8 cellular contexts compared by ENCODE assay signal in the genomic region with DNA sequence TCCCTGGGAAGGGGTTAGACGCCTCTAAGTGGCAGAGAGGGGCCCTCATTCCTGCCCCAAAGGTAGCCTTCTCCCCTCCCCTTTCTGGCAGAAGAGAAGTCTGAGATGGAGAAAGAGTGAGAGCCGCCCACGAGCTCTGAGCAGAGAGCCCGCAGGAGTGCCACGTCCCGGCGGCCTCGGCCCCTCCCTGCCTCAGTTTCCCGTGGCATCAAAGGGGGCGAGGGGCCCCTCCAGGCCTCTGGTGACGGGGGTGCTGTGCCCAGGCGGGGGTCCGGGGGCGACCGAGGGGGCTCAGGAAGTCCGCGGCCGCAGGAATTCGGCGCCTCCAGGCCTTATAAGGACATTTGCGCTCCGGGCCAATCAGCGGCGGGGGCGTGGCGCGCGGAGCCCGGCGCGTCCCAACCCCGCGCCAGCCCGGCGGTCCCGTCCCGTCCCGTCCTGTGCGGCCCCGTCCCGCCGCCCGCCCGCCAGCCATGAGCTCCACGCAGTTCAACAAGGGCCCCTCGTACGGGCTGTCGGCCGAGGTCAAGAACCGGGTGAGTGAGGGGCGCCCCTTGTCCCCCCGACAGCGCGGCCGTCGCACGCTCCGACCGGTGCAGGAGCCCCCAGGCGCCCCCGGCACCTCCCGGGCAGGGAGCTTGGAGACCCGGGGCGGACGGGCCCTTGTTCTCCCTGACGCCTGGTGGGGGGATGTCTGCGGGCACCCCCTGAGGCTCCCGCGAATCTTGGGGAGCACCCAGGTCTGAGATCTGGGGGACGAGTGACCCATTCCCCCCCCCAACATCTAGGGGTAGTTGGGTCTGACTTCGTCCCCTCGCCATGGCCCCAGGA. TPM values are rescaled to one million over a fixed set of nuclear protein-coding genes. Genes with fewer than 3 reads are reported as not detected.
DNase-seq lines count a peak whose midpoint lies in the region; ATAC-seq and TF ChIP-seq lines count a peak whose summit lies in the region.

Gene CNN2, plus strand, starts transcription at position 420 of the 831 bp plus-strand sequence. Its CDS starts 54 bp downstream, at position 474.

- no peak for TF ChIP-seq CTCF in Caco-2 (IDR thresholded peaks at IDR 0.05; ENCODE audit: insufficient read depth in 1 of 2, low read depth in 1 of 2, low read length in 1 of 2, severe bottlenecking in 1 of 2, unreplicated experiment in 1 of 2)
- no peak for TF ChIP-seq CTCF in dorsolateral prefrontal cortex (IDR thresholded peaks at IDR 0.05 in 54 of 56, conservative IDR thresholded peaks at IDR 0.05 in 2 of 56; ENCODE audit: low read depth in 1 of 56, partially characterized antibody in 56 of 56)
- TF ChIP-seq CTCF in right lobe of liver (IDR thresholded peaks at IDR 0.05): peak in 1 of 4 donors; percentile 5

- peak within 1 kb of the TSS; percentile 81 for H3K4me3 Mint-ChIP-seq in Caco-2 (ENCODE audit: unreplicated experiment)
- peak within 1 kb of the TSS; percentile 94 for H3K4me3 Mint-ChIP-seq in activated CD4-positive, alpha-beta T cell treated with anti-CD3 and anti-CD28 coated beads, Interleukin-2, amount 10 ng/mL, durations not matched to agents 24 days and 14 days

- POLR2A ChIA-PET in Caco-2 (lab: Charles Lee): interaction anchor here (0.6 to 1.8 kb wide), 10 partner anchors 11 to 243 kb away, joined by 3 to 33 read pairs (median 5); partner anchors contain the start of genes ABCA7, ARHGAP45, CIRBP and GPX4

- peak within 1 kb of the TSS in 36 of 59 donors; percentile 2 to 86 (median 56) for H3K27ac ChIP-seq in dorsolateral prefrontal cortex
- H3K27ac ChIP-seq in right lobe of liver: peak within 1 kb of the TSS; percentile 87 to 92 (median 92)

- H3K36me3 ChIP-seq in Caco-2 (ENCODE audit: control insufficient read depth, insufficient read depth, low read length) (no peaks in the 10 kb centered on the region), right lobe of liver (no peaks in the 10 kb centered on the region)

- no peaks in the 10 kb centered on the region for H3K27me3 Mint-ChIP-seq in Caco-2 (ENCODE audit: insufficient read depth, unreplicated experiment)
- H3K27me3 Mint-ChIP-seq in activated CD4-positive, alpha-beta T cell treated with anti-CD3 and anti-CD28 coated beads, Interleukin-2, amount 10 ng/mL, durations not matched to agents 24 days and 14 days: no peaks in the 10 kb centered on the region

- H3K4me1 ChIP-seq in Caco-2 (peaks cover 7% of the 10 kb centered on the region; the same call in 1 of the 2 replicates), right lobe of liver (peaks cover 0 to 7% (median 0%) of the 10 kb centered on the region in 4 donors)

- CTCF ChIA-PET in Caco-2 (lab: Charles Lee): interaction anchor here (0.6 to 1.7 kb wide), 5 partner anchors 16 to 257 kb away, joined by 3 to 8 read pairs (median 3); no protein-coding TSS in a partner anchor

- TSS peak; percentile 88 for BruUV-seq in Caco-2 (replicated peaks; lab: Mats Ljungman, UMichigan)

- 25% methylated on average over 2 of the region's 72 CpGs for WGBS in right lobe of liver (ENCODE audit: insufficient coverage, low coverage, low lambda C conversion rate, missing lambda C conversion rate)

- no peaks in the 10 kb centered on the region for H3K9me3 ChIP-seq in Caco-2
- H3K9me3 ChIP-seq in right lobe of liver: no peaks in the 10 kb centered on the region

- H3K36me3 Mint-ChIP-seq in Caco-2 (ENCODE audit: insufficient read depth, unreplicated experiment): peaks cover 35% of the 10 kb centered on the region
- H3K36me3 Mint-ChIP-seq in activated CD4-positive, alpha-beta T cell treated with anti-CD3 and anti-CD28 coated beads, Interleukin-2, amount 10 ng/mL, durations not matched to agents 24 days and 14 days (ENCODE audit: low read depth): peaks cover 15% of the 10 kb centered on the region

- H3K4me3 ChIP-seq in Caco-2 (ENCODE audit: low read depth, low read length): peak within 1 kb of the TSS; percentile 73
- H3K4me3 ChIP-seq in dorsolateral prefrontal cortex: peak within 1 kb of the TSS; percentile 22 to 69 (median 55)
- H3K4me3 ChIP-seq in right lobe of liver: peak within 1 kb of the TSS; percentile 75 to 89 (median 79)

- DNase-seq in Caco-2 (peak; percentile 81 to 88), MV-4-11 (lab: John Stamatoyannopoulos, UW) (peak; percentile 69), dorsolateral prefrontal cortex (peak in 1 of 10 donors; percentile 60), right lobe of liver (peak; percentile 85 to 89 (median 86))
- peak; percentile 94 for DNase-seq in activated CD4-positive, alpha-beta T cell treated with anti-CD3 and anti-CD28 coated beads, Interleukin-2, amount 10 ng/mL, durations not matched to agents 24 days and 14 days
- DNase-seq in stimulated activated CD8-positive, alpha-beta memory T cell treated with anti-CD3 and anti-CD28 coated beads, Interleukin-2, amount 100 ng/mL, for 48 hours (ENCODE audit: low read depth in 2 of 2): peak; percentile 58 to 61

- H3K9me3 Mint-ChIP-seq in Caco-2 (ENCODE audit: unreplicated experiment): no peaks in the 10 kb centered on the region
- H3K9me3 Mint-ChIP-seq in activated CD4-positive, alpha-beta T cell treated with anti-CD3 and anti-CD28 coated beads, Interleukin-2, amount 10 ng/mL, durations not matched to agents 24 days and 14 days: no peaks in the 10 kb centered on the region

- H3K27ac Mint-ChIP-seq in Caco-2 (ENCODE audit: unreplicated experiment): peak within 1 kb of the TSS; percentile 95
- peak within 1 kb of the TSS; percentile 86 for H3K27ac Mint-ChIP-seq in activated CD4-positive, alpha-beta T cell treated with anti-CD3 and anti-CD28 coated beads, Interleukin-2, amount 10 ng/mL, durations not matched to agents 24 days and 14 days

- H3K27me3 ChIP-seq in Caco-2 (replicated peaks; ENCODE audit: control insufficient read depth, insufficient read depth, low read length) (no peaks in the 10 kb centered on the region), dorsolateral prefrontal cortex (peaks cover 0 to 41% (median 20%) of the 10 kb centered on the region in 45 donors), right lobe of liver (no peaks in the 10 kb centered on the region)

- intact Hi-C loops in Caco-2 (cut with micrococcal nuclease; ENCODE audit: unreplicated experiment) (loop anchor here (10.0 kb wide), 1 partner anchor 78 kb away; the partner anchor contains the start of gene GPX4), dorsolateral prefrontal cortex (cut with DNase I) (no loop called here), right lobe of liver (cut with DNase I) (no loop called here)
- intact Hi-C loops in activated CD4-positive, alpha-beta T cell treated with anti-CD3 and anti-CD28 coated beads, Interleukin-2, amount 10 ng/mL, durations not matched to agents 24 days and 14 days (cut with micrococcal nuclease): loop anchor here (1.0 to 5.0 kb wide), 3 partner anchors 40 to 166 kb away; partner anchors contain the start of gene ARHGAP45

- TF ChIP-seq POLR2A in right lobe of liver (IDR thresholded peaks at IDR 0.05): peak; percentile 93

- peaks cover 17% of the 10 kb centered on the region for H3K4me1 Mint-ChIP-seq in Caco-2 (ENCODE audit: low read depth, unreplicated experiment)
- H3K4me1 Mint-ChIP-seq in activated CD4-positive, alpha-beta T cell treated with anti-CD3 and anti-CD28 coated beads, Interleukin-2, amount 10 ng/mL, durations not matched to agents 24 days and 14 days: peaks cover 21% of the 10 kb centered on the region

- ATAC-seq in GM21737 (IDR thresholded peaks at IDR 0.05; ENCODE audit: unreplicated experiment): peak; percentile 42
- peak; percentile 74 to 83 (median 80) for ATAC-seq in right lobe of liver
- ATAC-seq in GM19395 (IDR thresholded peaks at IDR 0.05; ENCODE audit: unreplicated experiment): no peak

RNA-seq across cellular contexts. Expression of gene CNN2, which starts in this region (rescaled TPM):
- total RNA-seq in Caco-2 (2022): 194 and 221 TPM in 2 replicates
- total RNA-seq in activated CD4-positive, alpha-beta T cell treated with anti-CD3 and anti-CD28 coated beads, Interleukin-2, amount 10 ng/mL, durations not matched to agents 24 days and 14 days: 112 TPM in 2 replicates
- 10 to 100 TPM in 31 of 120 experiments, 1 to 10 TPM in 89; 1.1 to 28.7 (median 6.6) TPM for total RNA-seq in dorsolateral prefrontal cortex
- 10 to 100 TPM; 16.4 to 53.8 (median 22.2) TPM for total RNA-seq in right lobe of liver

Comparison
In these comparisons a context has a peak if more than half of its experiments do, and no peak if none do; other contexts are left out.
1. intact Hi-C loops: an anchor here in Caco-2 (10.0 kb wide) and activated CD4-positive, alpha-beta T cell treated with anti-CD3 and anti-CD28 coated beads, Interleukin-2, amount 10 ng/mL, durations not matched to agents 24 days and 14 days (1.0 to 5.0 kb wide); none called in dorsolateral prefrontal cortex and right lobe of liver.